Comparison of ENCODE assay signal across 8 cellular contexts in genomic region chr20:47196091-47197081, GRCh38.
A peak's percentile ranks its signal among the peaks of the same experiment; 100 is the strongest.
DNase-seq lines count a peak whose midpoint lies in the region; ATAC-seq, FAIRE-seq and TF ChIP-seq lines count a peak whose summit lies in the region.

No MANE protein-coding gene starts in this region.

- H3K9me3 Mint-ChIP-seq in MCF 10A (ENCODE audit: unreplicated experiment) = no peaks in the 10 kb centered on the region

- dilution Hi-C loops in keratinocyte (cut with MboI; ENCODE audit: extremely low pct_ligation_motif_present, low sequenced_read_pairs) = no loop called here

- H3K79me2 ChIP-seq in keratinocyte (ENCODE audit: control insufficient read depth, insufficient read depth, low read length) = no peaks in the 10 kb centered on the region

- peaks cover 8% of the 10 kb centered on the region for H3K4me1 ChIP-seq in keratinocyte (ENCODE audit: control insufficient read depth, extremely low read depth, insufficient read depth, low read length)

- no peak for DNase-seq in AG04449 (ENCODE audit: low read depth, low spot score)
- peak; percentile 40 to 48 for DNase-seq in NCI-H1930 (lab: John Stamatoyannopoulos, UW)
- peak; percentile 74 for DNase-seq in WERI-Rb-1
- DNase-seq in MCF 10A (ENCODE audit: unreplicated experiment) = peak; percentile 70
- DNase-seq in keratinocyte (ENCODE audit: low read depth, low spot score) = no peak
- DNase-seq in stimulated activated CD4-positive, alpha-beta T cell treated with anti-CD3 and anti-CD28 coated beads, Interleukin-15, amount 100 ng/mL, for 48 hours (ENCODE audit: low read depth in 2 of 2) = peak; percentile 57 to 66
- DNase-seq in epidermal melanocyte (ENCODE audit: insufficient read length, low spot score) = no peak

- no peaks in the 10 kb centered on the region for H3K27me3 Mint-ChIP-seq in MCF 10A (ENCODE audit: insufficient read depth, unreplicated experiment)

- H2AFZ ChIP-seq in keratinocyte (ENCODE audit: control insufficient read depth, low read length) = no peak overlapping the region

- H4K20me1 ChIP-seq in keratinocyte (ENCODE audit: control insufficient read depth, extremely low read depth, insufficient read depth, low read length) = no peaks in the 10 kb centered on the region

- no peaks in the 10 kb centered on the region for H3K9me3 ChIP-seq in WERI-Rb-1 (ENCODE audit: severe bottlenecking)
- H3K9me3 ChIP-seq in keratinocyte (ENCODE audit: control insufficient read depth, low read depth, low read length) = no peaks in the 10 kb centered on the region

- no peaks in the 10 kb centered on the region for H3K36me3 Mint-ChIP-seq in MCF 10A (ENCODE audit: insufficient read depth, unreplicated experiment)

- peak; percentile 59 for ATAC-seq in GM18867 (IDR thresholded peaks at IDR 0.05; ENCODE audit: unreplicated experiment)

- FAIRE-seq in keratinocyte (lab: Jason Lieb, UNC) = no peak

- no peak overlapping the region for H3K9ac ChIP-seq in keratinocyte (ENCODE audit: control insufficient read depth, extremely low read depth, insufficient read depth, low read length)

- H3K9me1 ChIP-seq in keratinocyte (ENCODE audit: control insufficient read depth, extremely low read depth, insufficient read depth, low read length) = no peaks in the 10 kb centered on the region

- H3K4me3 Mint-ChIP-seq in MCF 10A (ENCODE audit: unreplicated experiment) = no peak overlapping the region

- CTCF ChIA-PET in AG04449 (lab: Yijun Ruan, JAX) (interaction anchor here (0.6 to 7.9 kb wide), 32 partner anchors 10 to 1424 kb away, joined by 3 to 138 read pairs (median 4); no protein-coding TSS in a partner anchor), MCF 10A (lab: Yijun Ruan, JAX) (interaction anchor here (0.6 to 10.2 kb wide), 18 partner anchors 9 to 1708 kb away, joined by 3 to 108 read pairs (median 4); no protein-coding TSS in a partner anchor)

- peaks cover 5% of the 10 kb centered on the region for H3K4me1 Mint-ChIP-seq in MCF 10A (ENCODE audit: insufficient read depth, unreplicated experiment)

- H3K27ac ChIP-seq in WERI-Rb-1 (no peak overlapping the region), keratinocyte (ENCODE audit: control insufficient read depth, insufficient read depth, low read length) (no peak overlapping the region)

- intact Hi-C loops in MCF 10A (cut with micrococcal nuclease) = loop anchor here (1.0 to 10.0 kb wide), 7 partner anchors 77 to 468 kb away; partner anchors contain the start of gene NCOA3

- H3K4me3 ChIP-seq in AG04449 (ENCODE audit: low read depth, low read length) = no peak overlapping the region
- no peak overlapping the region for H3K4me3 ChIP-seq in WERI-Rb-1 (ENCODE audit: low read depth, low read length)
- no peak overlapping the region for H3K4me3 ChIP-seq in keratinocyte (ENCODE audit: control insufficient read depth in 2 of 3, extremely low read depth in 1 of 3, insufficient read depth in 2 of 3, low read depth in 1 of 3, low read length in 3 of 3)

- peak overlapping the region; percentile 43 for H3K4me2 ChIP-seq in keratinocyte (ENCODE audit: control insufficient read depth, extremely low read depth, insufficient read depth, low read depth, low read length)

- H3K27me3 ChIP-seq in WERI-Rb-1 (ENCODE audit: insufficient read depth, low read depth, severe bottlenecking) (no peaks in the 10 kb centered on the region), keratinocyte (ENCODE audit: control insufficient read depth, extremely low read depth, insufficient read depth, low read length) (no peaks in the 10 kb centered on the region)

- no peak overlapping the region for H3K27ac Mint-ChIP-seq in MCF 10A (ENCODE audit: low read depth, unreplicated experiment)

- H3K36me3 ChIP-seq in WERI-Rb-1 (peaks cover 6% of the 10 kb centered on the region), keratinocyte (ENCODE audit: control insufficient read depth in 2 of 2, extremely low read depth in 1 of 2, insufficient read depth in 2 of 2, low read length in 2 of 2) (no peaks in the 10 kb centered on the region)

- no TSS peak for BruUV-seq in MCF 10A (replicated peaks; lab: Mats Ljungman, UMichigan)

- POLR2A ChIA-PET in AG04449 (lab: Yijun Ruan, JAX) (interaction anchor here (0.7 kb wide), 1 partner anchor 40 kb away, joined by 3 read pairs; no protein-coding TSS in a partner anchor), MCF 10A (lab: Yijun Ruan, JAX) (interaction anchor here (0.6 to 1.8 kb wide), 5 partner anchors 71 to 376 kb away, joined by 3 to 4 read pairs (median 3); partner anchors contain the start of gene NCOA3)

- TF ChIP-seq CTCF in AG04449 (IDR thresholded peaks at IDR 0.05; ENCODE audit: insufficient read depth, low read length, missing control alignments) (peak; percentile 88), WERI-Rb-1 (IDR thresholded peaks at IDR 0.05; ENCODE audit: low read depth, low read length) (peak; percentile 90), MCF 10A (IDR thresholded peaks at IDR 0.05; ENCODE audit: unreplicated experiment) (peak; percentile 93), keratinocyte (optimal IDR thresholded peaks at IDR 0.05 in 1 of 3, IDR thresholded peaks at IDR 0.05 in 1 of 3, conservative IDR thresholded peaks at IDR 0.05 in 1 of 3; ENCODE audit: extremely low read depth in 1 of 3, insufficient read depth in 2 of 3, low read length in 3 of 3) (peak; percentile 91 to 97 (median 92))

Comparison
In these comparisons a context has a peak if more than half of its experiments do, and no peak if none do; other contexts are left out.
1. DNase-seq: peak in NCI-H1930 (2 of 2), WERI-Rb-1 (single experiment), MCF 10A (single experiment) and stimulated activated CD4-positive, alpha-beta T cell treated with anti-CD3 and anti-CD28 coated beads, Interleukin-15, amount 100 ng/mL, for 48 hours (2 of 2); none in AG04449 (single experiment), keratinocyte (single experiment) and epidermal melanocyte (single experiment).
2. Peak in every context shown above with its lines, with median percentiles within 50 percentile points of each other: CTCF ChIP-seq.